24 cellular contexts compared by ENCODE assay signal in genomic region chr4:71262161-71262560, GRCh38.
DNase-seq lines count a peak whose midpoint lies in the region; ATAC-seq and TF ChIP-seq lines count a peak whose summit lies in the region.
"Had no signal": no experiment of that assay in that cellular context is flagged by ENCODE, and none has a peak within 500 bp of the region (broad histone marks: within the 10 kb centered on the region; RNA-seq: fewer than 3 reads in every experiment).

No MANE protein-coding gene starts in this region.

- intact Hi-C loops in Right ventricle myocardium inferior (cut with DNase I), result loop anchor here (5.0 kb wide), 1 partner anchor 185 kb away; no protein-coding TSS in a partner anchor

- H3K4me3 ChIP-seq in cardiac muscle cell (no peak overlapping the region), skeletal muscle tissue (ENCODE audit: low read length in 3 of 3) (no peak overlapping the region)
- H3K4me3 ChIP-seq: adrenal gland, GM12878, pancreas, sigmoid colon had no signal

- no peaks in the 10 kb centered on the region for H3K36me3 ChIP-seq in cardiac muscle cell
- no peaks in the 10 kb centered on the region for H3K36me3 ChIP-seq in skeletal muscle tissue (ENCODE audit: control insufficient read depth in 3 of 3, insufficient read depth in 3 of 3, low read length in 3 of 3)
- H3K36me3 ChIP-seq: adrenal gland, sigmoid colon had no signal

- DNase-seq in cardiac muscle cell (ENCODE audit: low read depth in 1 of 2, low spot score in 1 of 2) (peak; percentile 10 to 21), Right ventricle myocardium inferior (ENCODE audit: missing footprints) (no peak), M059J (ENCODE audit: low read depth) (peak; percentile 74), fibroblast of peridontal ligament (ENCODE audit: extremely low read depth) (peak; percentile 82), NCI-H2196 treated with DMSO at 0.1 percent for 48 hours (lab: John Stamatoyannopoulos, UW; ENCODE audit: unreplicated experiment) (no peak)
- DNase-seq: 8988T; activated CD4-positive, alpha-beta T cell treated with anti-CD3 and anti-CD28 coated beads for 1 hour; activated gamma-delta T cell treated with Interleukin-2 at 50 U/mL for 16 hours; activated T-cell treated with anti-CD3 and anti-CD28 coated beads, Interleukin-2, amount 50 U/mL, for 24 hours; adrenal gland; central memory CD4-positive, alpha-beta T cell; foreskin fibroblast; H7; MV-4-11; NCI-H524; pancreas; sigmoid colon; T-helper 1 cell had no signal

- H3K27ac ChIP-seq in cardiac muscle cell (peak overlapping the region; percentile 25), skeletal muscle tissue (ENCODE audit: low read depth, low read length) (peak overlapping the region; percentile 45)
- H3K27ac ChIP-seq: adrenal gland, KMS-11, sigmoid colon had no signal

- peaks cover 28% of the 10 kb centered on the region for H3K4me1 ChIP-seq in cardiac muscle cell (ENCODE audit: low read depth)
- H3K4me1 ChIP-seq in skeletal muscle tissue (ENCODE audit: control insufficient read depth in 3 of 3, insufficient read depth in 3 of 3, low read length in 3 of 3), result peaks cover 17 to 27% (median 22%) of the 10 kb centered on the region in 3 donors
- H3K4me1 ChIP-seq: adrenal gland had no signal

- H3K27me3 ChIP-seq in cardiac muscle cell (no peaks in the 10 kb centered on the region), skeletal muscle tissue (ENCODE audit: control insufficient read depth in 3 of 3, insufficient read depth in 3 of 3, low read length in 3 of 3) (no peaks in the 10 kb centered on the region)
- H3K27me3 ChIP-seq: adrenal gland, pancreas, sigmoid colon had no signal

- TF ChIP-seq CTCF in cardiac muscle cell (IDR thresholded peaks at IDR 0.05; ENCODE audit: low read depth, low read length), result no peak

- H3K9ac ChIP-seq in skeletal muscle tissue (ENCODE audit: low read depth in 1 of 3, low read length in 3 of 3), result no peak overlapping the region
- H3K9ac ChIP-seq: KMS-11 had no signal

- no peaks in the 10 kb centered on the region for H3K9me3 ChIP-seq in cardiac muscle cell (ENCODE audit: low read depth)
- H3K9me3 ChIP-seq in skeletal muscle tissue (ENCODE audit: control insufficient read depth in 3 of 3, low read length in 3 of 3), result no peaks in the 10 kb centered on the region
- H3K9me3 ChIP-seq: adrenal gland, pancreas, sigmoid colon had no signal

- ATAC-seq in Right ventricle myocardium inferior (no peak), GM18867 (IDR thresholded peaks at IDR 0.05; ENCODE audit: unreplicated experiment) (no peak), HG03571 (IDR thresholded peaks at IDR 0.05; ENCODE audit: unreplicated experiment) (no peak)
- ATAC-seq: Panc1 had no signal

Comparison
In these comparisons a context has a peak if more than half of its experiments do, and no peak if none do; other contexts are left out.
1. DNase-seq: peak in cardiac muscle cell (2 of 2), M059J (single experiment) and fibroblast of peridontal ligament (single experiment); none in Right ventricle myocardium inferior (single experiment) and NCI-H2196 treated with DMSO at 0.1 percent for 48 hours (single experiment).